Comparison of ENCODE assay signal across 8 cellular contexts in the genomic region with DNA sequence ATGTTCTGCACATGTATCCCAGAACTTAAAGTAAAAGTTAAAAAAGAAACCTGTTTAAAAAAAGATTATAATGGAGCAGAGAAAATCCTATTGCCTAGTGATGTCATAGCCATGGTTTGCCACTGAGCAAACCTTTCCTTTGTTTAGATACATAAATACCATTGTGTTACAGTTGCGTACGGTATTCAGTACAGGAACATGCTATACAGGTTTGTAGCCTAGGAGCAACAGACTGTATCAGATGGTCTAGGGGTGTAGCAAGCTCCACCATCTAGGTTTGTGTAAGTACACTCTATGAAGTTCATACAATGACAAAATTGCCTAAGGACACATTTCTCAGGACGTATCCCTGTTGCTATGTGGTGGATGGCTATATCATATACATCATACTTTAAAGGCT.
"Had no signal": no experiment of that assay in that cellular context is flagged by ENCODE, and none has a peak within 500 bp of the region (broad histone marks: within the 10 kb centered on the region; RNA-seq: fewer than 3 reads in every experiment).

No MANE protein-coding gene starts in this region.

- H3K27ac ChIP-seq: HL-60 had no signal

- DNase-seq: H9, HCEC 1CT had no signal

- H3K4me2 ChIP-seq: GM23338 had no signal

- H3K4me1 Mint-ChIP-seq: GM23338, H9, IgD-negative memory B cell had no signal

- H3K4me3 ChIP-seq: GM23338 had no signal

- FAIRE-seq: H1, H54, HepG2 had no signal

- H3K27me3 Mint-ChIP-seq: IgD-negative memory B cell had no signal

- H3K4me3 Mint-ChIP-seq: GM23338, H9, IgD-negative memory B cell had no signal

- H3K9me3 Mint-ChIP-seq: H9, IgD-negative memory B cell had no signal

- ATAC-seq: GM23338, HepG2 had no signal

- H3K27ac Mint-ChIP-seq: GM23338, H9, IgD-negative memory B cell had no signal

- H2AFZ ChIP-seq: GM23338 had no signal
